ENCODE assay signal across 24 cellular contexts in genomic region chr18:2482711-2483475, GRCh38.
"Had no signal": no experiment of that assay in that cellular context is flagged by ENCODE, and none has a peak within 500 bp of the region (broad histone marks: within the 10 kb centered on the region; RNA-seq: fewer than 3 reads in every experiment).

No MANE protein-coding gene starts in this region.

- H3K27ac ChIP-seq: esophagus squamous epithelium, lower lobe of right lung, right lobe of liver, stomach, suprapubic skin, tibial nerve had no signal

- H3K9me3 ChIP-seq: esophagus squamous epithelium, lower lobe of right lung, right lobe of liver, stomach, suprapubic skin, tibial nerve had no signal

- ATAC-seq: activated T-cell treated with anti-CD3 and anti-CD28 coated beads, Interleukin-2, amount 50 U/mL, for 72 hours; left lobe of liver; lower lobe of right lung; naive thymus-derived CD4-positive, alpha-beta T cell; right lobe of liver; stimulated activated effector memory CD8-positive, alpha-beta T cell treated with anti-CD3 and anti-CD28 coated beads, Interleukin-12 subunit alpha, Interleukin-12 subunit beta, amount 100 ng/mL, for 72 hours had no signal

- DNase-seq: activated CD4-positive, alpha-beta memory T cell treated with anti-CD3 and anti-CD28 coated beads, Interleukin-2, amount 10 ng/mL, durations not matched to agents 7 days and 5 days; activated CD4-positive, alpha-beta T cell treated with anti-CD3 and anti-CD28 coated beads, Interleukin-2, amount 10 ng/mL, durations not matched to agents 24 days and 14 days; activated CD4-positive, CD25-positive, alpha-beta regulatory T cell; activated effector memory CD4-positive, alpha-beta T cell treated with Interleukin-2 at 50 U/mL for 16 hours; activated naive CD4-positive, alpha-beta T cell treated with anti-CD3 and anti-CD28 coated beads for 36 hours; activated naive CD8-positive, alpha-beta T cell treated with anti-CD3 and anti-CD28 coated beads, Interleukin-2, amount 10 ng/mL, durations not matched to agents 7 days and 5 days; activated T-cell treated with anti-CD3 and anti-CD28 coated beads, Interleukin-2, amount 50 U/mL, for 72 hours; cortex of kidney; endodermal cell; esophagus squamous epithelium; kidney; lower lobe of right lung; mesendoderm; naive thymus-derived CD4-positive, alpha-beta T cell; occipital lobe; posterior cingulate gyrus; right lobe of liver; small intestine; stimulated activated CD4-positive, alpha-beta T cell treated with anti-CD3 and anti-CD28 coated beads, Interleukin-2, amount 100 ng/mL, for 24 hours; stomach had no signal

- FAIRE-seq: kidney, small intestine had no signal

- H3K4me3 ChIP-seq: esophagus squamous epithelium, lower lobe of right lung, right lobe of liver, stomach, suprapubic skin, tibial nerve had no signal

- H3K4me1 ChIP-seq: esophagus squamous epithelium, lower lobe of right lung, right lobe of liver, stomach, suprapubic skin, tibial nerve had no signal
